In genomic region chr18:28961669-28962228, GRCh38 we compare ENCODE assay signal across 8 cellular contexts.
A peak's percentile ranks its signal among the peaks of the same experiment; 100 is the strongest.
DNase-seq lines count a peak whose midpoint lies in the region; ATAC-seq, FAIRE-seq and TF ChIP-seq lines count a peak whose summit lies in the region.

No MANE protein-coding gene starts in this region.

- no peaks in the 10 kb centered on the region for H4K20me1 ChIP-seq in fibroblast of lung (ENCODE audit: control insufficient read depth, extremely low read depth, insufficient read depth, low read length)

- no peak overlapping the region for H3K9ac ChIP-seq in fibroblast of lung (ENCODE audit: insufficient read depth, low read length)

- DNase-seq in AG09309 (ENCODE audit: low read depth) (no peak), HCEC 1CT (peak; percentile 12), NOMO-1 treated with dmso at 0.1 percent for 144 hours (lab: John Stamatoyannopoulos, UW; ENCODE audit: unreplicated experiment) (peak; percentile 2), fibroblast of lung (ENCODE audit: low read depth in 2 of 2) (peak; percentile 6 to 37), urothelium cell line (ENCODE audit: low spot score) (peak; percentile 2), T1000 (lab: John Stamatoyannopoulos, UW) (no peak), tibial nerve (ENCODE audit: low spot score in 2 of 2) (no peak)

- no peak for ATAC-seq in esophagus mucosa

- H3K36me3 ChIP-seq in fibroblast of lung (ENCODE audit: control insufficient read depth, insufficient read depth, low read length) (no peaks in the 10 kb centered on the region), tibial nerve (no peaks in the 10 kb centered on the region)

- H2AFZ ChIP-seq in fibroblast of lung (ENCODE audit: low read length), result no peak overlapping the region

- no peak for TF ChIP-seq EP300 in tibial nerve (IDR thresholded peaks at IDR 0.05)

- no peaks in the 10 kb centered on the region for H3K9me3 ChIP-seq in fibroblast of lung (ENCODE audit: control insufficient read depth, insufficient read depth, low read depth, low read length)
- no peaks in the 10 kb centered on the region for H3K9me3 ChIP-seq in tibial nerve

- no peak for FAIRE-seq in urothelium cell line (lab: Jason Lieb, UNC)

- no peak overlapping the region for H3K27ac ChIP-seq in fibroblast of lung (ENCODE audit: insufficient read depth, low read length)
- H3K27ac ChIP-seq in tibial nerve, result no peak overlapping the region

- TF ChIP-seq CTCF in AG09309 (IDR thresholded peaks at IDR 0.05; ENCODE audit: control insufficient read depth, insufficient read depth, low read depth, low read length, missing control alignments) (peak; percentile 45), fibroblast of lung (conservative IDR thresholded peaks at IDR 0.05 in 1 of 2, IDR thresholded peaks at IDR 0.05 in 1 of 2; ENCODE audit: low read depth in 1 of 2, low read length in 2 of 2) (peak; percentile 54 to 59), tibial nerve (IDR thresholded peaks at IDR 0.05) (peak in 1 of 5 experiments; percentile 31)

- 83 to 85% methylated on average over 8 of the region's 8 CpGs for WGBS in tibial nerve, 2 donors

- no peak overlapping the region for H3K4me3 ChIP-seq in AG09309 (ENCODE audit: control insufficient read depth, low read depth, low read length)
- H3K4me3 ChIP-seq in fibroblast of lung (replicated peaks in 1 of 4; ENCODE audit: control extremely low read depth in 1 of 4, insufficient read depth in 1 of 4, low read depth in 3 of 4, low read length in 4 of 4), result no peak overlapping the region
- no peak overlapping the region for H3K4me3 ChIP-seq in tibial nerve

- no peaks in the 10 kb centered on the region for H3K79me2 ChIP-seq in fibroblast of lung (ENCODE audit: control insufficient read depth, insufficient read depth, low read length)

- H3K4me1 ChIP-seq in fibroblast of lung (ENCODE audit: control insufficient read depth, extremely low read depth, insufficient read depth, low read length) (no peaks in the 10 kb centered on the region), tibial nerve (no peaks in the 10 kb centered on the region)

- H3K27me3 ChIP-seq in fibroblast of lung (ENCODE audit: control insufficient read depth, insufficient read depth, low read length) (no peaks in the 10 kb centered on the region), tibial nerve (no peaks in the 10 kb centered on the region)

- no peak overlapping the region for H3K4me2 ChIP-seq in fibroblast of lung (ENCODE audit: extremely low read depth, insufficient read depth, low read length)

- no peak for TF ChIP-seq POLR2A in tibial nerve (IDR thresholded peaks at IDR 0.05)

Comparison
In these comparisons a context has a peak if more than half of its experiments do, and no peak if none do; other contexts are left out.
1. DNase-seq: peak in HCEC 1CT (single experiment), NOMO-1 treated with dmso at 0.1 percent for 144 hours (single experiment), fibroblast of lung (2 of 2) and urothelium cell line (single experiment); none in AG09309 (single experiment), T1000 (single experiment) and tibial nerve (0 of 2).